Comparison of ENCODE assay signal across 13 cellular contexts in the genomic region with DNA sequence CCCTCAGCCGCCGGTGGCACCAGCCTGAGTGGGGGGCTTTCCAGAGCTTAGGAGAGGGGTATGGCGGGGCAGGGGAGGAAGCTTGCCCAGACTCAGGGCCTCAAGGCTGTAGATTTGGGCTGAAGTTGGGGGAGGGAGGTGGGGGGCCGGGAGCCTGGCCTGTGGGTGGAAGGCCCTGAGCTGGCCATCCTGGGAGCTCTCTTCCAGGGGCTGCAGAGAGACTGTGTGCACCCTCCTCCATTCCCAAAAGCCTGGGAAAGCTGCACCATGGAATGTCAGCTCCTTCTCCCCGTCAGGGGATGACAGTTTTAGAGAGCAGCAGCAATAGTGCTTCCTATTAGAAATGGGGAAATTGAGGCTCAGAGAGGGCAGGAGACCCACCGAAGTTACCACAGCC. TPM values are rescaled to one million over a fixed set of nuclear protein-coding genes. Genes with fewer than 3 reads are reported as not detected.
A peak's percentile ranks its signal among the peaks of the same experiment; 100 is the strongest.
DNase-seq lines count a peak whose midpoint lies in the region; ATAC-seq, FAIRE-seq and TF ChIP-seq lines count a peak whose summit lies in the region.
"Had no signal": no experiment of that assay in that cellular context is flagged by ENCODE, and none has a peak within 500 bp of the region (broad histone marks: within the 10 kb centered on the region; RNA-seq: fewer than 3 reads in every experiment).

No MANE protein-coding gene starts in this region.

- CTCF ChIA-PET in activated naive CD4-positive, alpha-beta T cell treated with anti-CD3 and anti-CD28 coated beads for 36 hours (lab: Charles Lee), result interaction anchor here (0.5 to 0.6 kb wide), 2 partner anchors 13 to 45 kb away, joined by 3 read pairs; no protein-coding TSS in a partner anchor

- TF ChIP-seq CTCF in keratinocyte (optimal IDR thresholded peaks at IDR 0.05 in 1 of 3, IDR thresholded peaks at IDR 0.05 in 1 of 3, conservative IDR thresholded peaks at IDR 0.05 in 1 of 3; ENCODE audit: extremely low read depth in 1 of 3, insufficient read depth in 2 of 3, low read length in 3 of 3) (no peak), stomach (IDR thresholded peaks at IDR 0.05) (no peak)

- WGBS in stomach, 5 donors, result 46 to 53% (median 50%) methylated on average over 5 to 6 of the region's 6 CpGs

- TF ChIP-seq POLR2A in stomach (IDR thresholded peaks at IDR 0.05), result no peak

- H3K4me1 Mint-ChIP-seq in T-helper 2 cell treated with Interferon-gamma antibody and Interleukin-4, amounts not matched to agents 5 μg/mL and 100 μg/mL, for 36 hours (ENCODE audit: low read depth), result peaks cover 11% of the 10 kb centered on the region
- peaks cover 26% of the 10 kb centered on the region for H3K4me1 Mint-ChIP-seq in activated naive CD8-positive, alpha-beta T cell treated with anti-CD3 and anti-CD28 coated beads for 36 hours
- H3K4me1 Mint-ChIP-seq in activated naive CD4-positive, alpha-beta T cell treated with anti-CD3 and anti-CD28 coated beads for 36 hours (ENCODE audit: low read depth), result peaks cover 29% of the 10 kb centered on the region

- dilution Hi-C loops in keratinocyte (cut with MboI; ENCODE audit: extremely low pct_ligation_motif_present, low sequenced_read_pairs), result no loop called here

- FAIRE-seq in keratinocyte (lab: Jason Lieb, UNC), result no peak

- intact Hi-C loops in stomach (cut with DNase I; ENCODE audit: low total_unique reads), result no loop called here
- intact Hi-C loops in activated naive CD4-positive, alpha-beta T cell treated with anti-CD3 and anti-CD28 coated beads for 36 hours (cut with micrococcal nuclease), result loop anchor here (5.0 kb wide), 1 partner anchor 132 kb away; no protein-coding TSS in a partner anchor

- H3K79me2 ChIP-seq in keratinocyte (ENCODE audit: control insufficient read depth, insufficient read depth, low read length), result no peaks in the 10 kb centered on the region

- no peaks in the 10 kb centered on the region for H3K9me3 ChIP-seq in keratinocyte (ENCODE audit: control insufficient read depth, low read depth, low read length)
- no peaks in the 10 kb centered on the region for H3K9me3 ChIP-seq in stomach

- TF ChIP-seq EP300 in stomach (IDR thresholded peaks at IDR 0.05), result no peak

- no peak overlapping the region for H3K27ac ChIP-seq in keratinocyte (ENCODE audit: control insufficient read depth, insufficient read depth, low read length)
- H3K27ac ChIP-seq in stomach, result no peak overlapping the region

- peaks cover 37% of the 10 kb centered on the region for H3K4me1 ChIP-seq in keratinocyte (ENCODE audit: control insufficient read depth, extremely low read depth, insufficient read depth, low read length)
- H3K4me1 ChIP-seq in stomach, result peaks cover 19 to 32% (median 22%) of the 10 kb centered on the region in 4 donors

- H3K27me3 Mint-ChIP-seq in T-helper 2 cell treated with Interferon-gamma antibody and Interleukin-4, amounts not matched to agents 5 μg/mL and 100 μg/mL, for 36 hours (ENCODE audit: low read depth), result peaks cover 68% of the 10 kb centered on the region
- peaks cover 68% of the 10 kb centered on the region for H3K27me3 Mint-ChIP-seq in activated naive CD8-positive, alpha-beta T cell treated with anti-CD3 and anti-CD28 coated beads for 36 hours
- H3K27me3 Mint-ChIP-seq in activated naive CD4-positive, alpha-beta T cell treated with anti-CD3 and anti-CD28 coated beads for 36 hours (ENCODE audit: low read depth), result peaks cover 39% of the 10 kb centered on the region

- DNase-seq in T-helper 2 cell treated with Interferon-gamma antibody and Interleukin-4, amounts not matched to agents 5 μg/mL and 100 μg/mL, for 36 hours (ENCODE audit: low spot score), result no peak
- DNase-seq in T-helper 2 cell (no peak), keratinocyte (ENCODE audit: low read depth, low spot score) (no peak), stomach (no peak), foreskin melanocyte (no peak)
- no peak for DNase-seq in activated naive CD8-positive, alpha-beta T cell treated with anti-CD3 and anti-CD28 coated beads for 36 hours
- DNase-seq in activated naive CD4-positive, alpha-beta T cell treated with anti-CD3 and anti-CD28 coated beads for 36 hours, result no peak
- DNase-seq: 8988T, NCI-H748 treated with DMSO at 0.1 percent for 48 hours, T1000 had no signal

- H3K36me3 ChIP-seq in keratinocyte (ENCODE audit: control insufficient read depth in 2 of 2, extremely low read depth in 1 of 2, insufficient read depth in 2 of 2, low read length in 2 of 2) (no peaks in the 10 kb centered on the region), stomach (no peaks in the 10 kb centered on the region)

- H3K27me3 ChIP-seq in keratinocyte (ENCODE audit: control insufficient read depth, extremely low read depth, insufficient read depth, low read length), result peaks cover 26% of the 10 kb centered on the region
- peaks cover 0 to 39% (median 25%) of the 10 kb centered on the region in 3 donors for H3K27me3 ChIP-seq in stomach

- H3K36me3 Mint-ChIP-seq in T-helper 2 cell treated with Interferon-gamma antibody and Interleukin-4, amounts not matched to agents 5 μg/mL and 100 μg/mL, for 36 hours (ENCODE audit: low read depth), result no peaks in the 10 kb centered on the region
- no peaks in the 10 kb centered on the region for H3K36me3 Mint-ChIP-seq in activated naive CD8-positive, alpha-beta T cell treated with anti-CD3 and anti-CD28 coated beads for 36 hours
- H3K36me3 Mint-ChIP-seq in activated naive CD4-positive, alpha-beta T cell treated with anti-CD3 and anti-CD28 coated beads for 36 hours (ENCODE audit: low read depth), result no peaks in the 10 kb centered on the region

- H3K4me3 Mint-ChIP-seq in T-helper 2 cell treated with Interferon-gamma antibody and Interleukin-4, amounts not matched to agents 5 μg/mL and 100 μg/mL, for 36 hours, result peak overlapping the region; percentile 53
- peak overlapping the region; percentile 61 for H3K4me3 Mint-ChIP-seq in activated naive CD8-positive, alpha-beta T cell treated with anti-CD3 and anti-CD28 coated beads for 36 hours
- H3K4me3 Mint-ChIP-seq in activated naive CD4-positive, alpha-beta T cell treated with anti-CD3 and anti-CD28 coated beads for 36 hours, result no peak overlapping the region

- H3K9me1 ChIP-seq in keratinocyte (ENCODE audit: control insufficient read depth, extremely low read depth, insufficient read depth, low read length), result no peaks in the 10 kb centered on the region

- H3K27ac Mint-ChIP-seq in T-helper 2 cell treated with Interferon-gamma antibody and Interleukin-4, amounts not matched to agents 5 μg/mL and 100 μg/mL, for 36 hours, result no peak overlapping the region
- no peak overlapping the region for H3K27ac Mint-ChIP-seq in activated naive CD8-positive, alpha-beta T cell treated with anti-CD3 and anti-CD28 coated beads for 36 hours
- H3K27ac Mint-ChIP-seq in activated naive CD4-positive, alpha-beta T cell treated with anti-CD3 and anti-CD28 coated beads for 36 hours, result no peak overlapping the region

- H2AFZ ChIP-seq in keratinocyte (ENCODE audit: control insufficient read depth, low read length), result no peak overlapping the region

- no peak overlapping the region for H3K9ac ChIP-seq in keratinocyte (ENCODE audit: control insufficient read depth, extremely low read depth, insufficient read depth, low read length)

- H3K9me3 Mint-ChIP-seq in T-helper 2 cell treated with Interferon-gamma antibody and Interleukin-4, amounts not matched to agents 5 μg/mL and 100 μg/mL, for 36 hours, result peaks cover under 1% of the 10 kb centered on the region
- peaks cover 1% of the 10 kb centered on the region for H3K9me3 Mint-ChIP-seq in activated naive CD8-positive, alpha-beta T cell treated with anti-CD3 and anti-CD28 coated beads for 36 hours
- peaks cover 1% of the 10 kb centered on the region for H3K9me3 Mint-ChIP-seq in activated naive CD4-positive, alpha-beta T cell treated with anti-CD3 and anti-CD28 coated beads for 36 hours
- H3K9me3 Mint-ChIP-seq: activated T-cell treated with anti-CD3 and anti-CD28 coated beads, Interleukin-2, amount 50 U/mL, for 4 hours had no signal

- ATAC-seq in GM18907 (IDR thresholded peaks at IDR 0.05; ENCODE audit: unreplicated experiment), result no peak

- H3K4me3 ChIP-seq in keratinocyte (ENCODE audit: control insufficient read depth in 2 of 3, extremely low read depth in 1 of 3, insufficient read depth in 2 of 3, low read depth in 1 of 3, low read length in 3 of 3) (no peak overlapping the region), stomach (peak overlapping the region; percentile 49 to 61 (median 52))

- H3K4me2 ChIP-seq in keratinocyte (ENCODE audit: control insufficient read depth, extremely low read depth, insufficient read depth, low read depth, low read length), result peak overlapping the region; percentile 87

- no peaks in the 10 kb centered on the region for H4K20me1 ChIP-seq in keratinocyte (ENCODE audit: control insufficient read depth, extremely low read depth, insufficient read depth, low read length)

RNA-seq across cellular contexts. Expression of gene SYT12, which starts 1.0 kb away (rescaled TPM):
- total RNA-seq in activated naive CD8-positive, alpha-beta T cell treated with anti-CD3 and anti-CD28 coated beads for 36 hours, result not detected
- polyA plus RNA-seq in keratinocyte (0.05 to 0.09 TPM in 2 of 3 replicates, not detected in the other), stomach (1 to 10 TPM in 1 of 3 donors, under 1 TPM in 2; 0.31 to 1.1 (median 0.45) TPM)
- polyA plus RNA-seq in keratinocyte (2011; ENCODE audit: low read depth), result not detected
- polyA plus RNA-seq in keratinocyte (2011; cell fraction: cytosol; rRNA removed), result 0.01 and 0.02 TPM in 2 replicates
- polyA plus RNA-seq in keratinocyte (2011; cell fraction: nucleus; rRNA removed), result 0.05 and 0.23 TPM in 2 replicates
- polyA plus RNA-seq in keratinocyte (2012; ENCODE audit: low replicate concordance), result 0.08 and 0.16 TPM in 2 replicates
- polyA minus RNA-seq in keratinocyte, result 0.03 to 0.16 TPM (median 0.13 TPM) in 3 replicates
- polyA minus RNA-seq in keratinocyte (2011; cell fraction: cytosol; rRNA and poly(A)+ RNA removed), result 0.38 TPM
- 0.11 and 0.16 TPM in 2 replicates for polyA minus RNA-seq in keratinocyte (2011; cell fraction: nucleus; rRNA and poly(A)+ RNA removed)
- not detected for total RNA-seq in stomach
- total RNA-seq in activated naive CD4-positive, alpha-beta T cell treated with anti-CD3 and anti-CD28 coated beads for 36 hours, result not detected
- total RNA-seq: pulmonary artery endothelial cell had no signal

RNA-seq across cellular contexts. Expression of gene RHOD, which starts 32.7 kb away (rescaled TPM):
- total RNA-seq in activated naive CD8-positive, alpha-beta T cell treated with anti-CD3 and anti-CD28 coated beads for 36 hours, result under 1 TPM; 0.50 to 0.78 TPM
- polyA plus RNA-seq in keratinocyte (113 to 235 TPM (median 119 TPM) in 3 replicates), stomach (10 to 100 TPM; 34.4 to 46.8 (median 38.8) TPM)
- polyA plus RNA-seq in keratinocyte (2011; ENCODE audit: low read depth), result 534 TPM
- polyA plus RNA-seq in keratinocyte (2011; cell fraction: cytosol; rRNA removed), result 86.2 and 199 TPM in 2 replicates
- polyA plus RNA-seq in keratinocyte (2011; cell fraction: nucleus; rRNA removed), result 50.8 and 66.9 TPM in 2 replicates
- 156 and 276 TPM in 2 replicates for polyA plus RNA-seq in keratinocyte (2012; ENCODE audit: low replicate concordance)
- 35.5 to 161 TPM (median 81.9 TPM) in 3 replicates for polyA minus RNA-seq in keratinocyte
- 171 TPM for polyA minus RNA-seq in keratinocyte (2011; cell fraction: cytosol; rRNA and poly(A)+ RNA removed)
- polyA minus RNA-seq in keratinocyte (2011; cell fraction: nucleus; rRNA and poly(A)+ RNA removed), result 25.4 and 34.8 TPM in 2 replicates
- total RNA-seq in stomach, result 10 to 100 TPM in 2 of 5 donors, 1 to 10 TPM in 3; 1.2 to 41.2 (median 9.4) TPM
- under 1 TPM; 0.64 to 0.98 TPM for total RNA-seq in activated naive CD4-positive, alpha-beta T cell treated with anti-CD3 and anti-CD28 coated beads for 36 hours

RNA-seq across cellular contexts. Expression of gene C11orf86, which starts 48.9 kb away (rescaled TPM):
- not detected for total RNA-seq in activated naive CD8-positive, alpha-beta T cell treated with anti-CD3 and anti-CD28 coated beads for 36 hours
- polyA plus RNA-seq in keratinocyte, result not detected in 3 replicates
- polyA plus RNA-seq in keratinocyte (2011; ENCODE audit: low read depth), result not detected
- not detected in 2 replicates for polyA plus RNA-seq in keratinocyte (2011; cell fraction: cytosol; rRNA removed)
- not detected in 2 replicates for polyA plus RNA-seq in keratinocyte (2011; cell fraction: nucleus; rRNA removed)
- not detected in 2 replicates for polyA plus RNA-seq in keratinocyte (2012; ENCODE audit: low replicate concordance)
- not detected in 3 replicates for polyA minus RNA-seq in keratinocyte
- not detected for polyA minus RNA-seq in keratinocyte (2011; cell fraction: cytosol; rRNA and poly(A)+ RNA removed)
- polyA minus RNA-seq in keratinocyte (2011; cell fraction: nucleus; rRNA and poly(A)+ RNA removed), result not detected in 2 replicates
- total RNA-seq in stomach, result under 1 TPM in 1 of 5 donors, not detected in 4; 0.37 TPM
- polyA plus RNA-seq in stomach, result 1 to 10 TPM in 2 of 3 donors, not detected in 1; 1.1 to 2.9 TPM
- total RNA-seq in activated naive CD4-positive, alpha-beta T cell treated with anti-CD3 and anti-CD28 coated beads for 36 hours, result not detected
- total RNA-seq: activated T-cell treated with anti-CD3 and anti-CD28 coated beads, Interleukin-2, amount 50 U/mL, for 4 hours; pulmonary artery endothelial cell had no signal

Comparison
In these comparisons a context has a peak if more than half of its experiments do, and no peak if none do; other contexts are left out.
1. H3K4me3 ChIP-seq: peak in stomach (4 of 4); none in keratinocyte (0 of 3).